28 cellular contexts compared by ENCODE assay signal in genomic region chr15:20280933-20281463, GRCh38.
A peak's percentile ranks its signal among the peaks of the same experiment; 100 is the strongest.
DNase-seq lines count a peak whose midpoint lies in the region; ATAC-seq and TF ChIP-seq lines count a peak whose summit lies in the region.
"Had no signal": no experiment of that assay in that cellular context is flagged by ENCODE, and none has a peak within 500 bp of the region (broad histone marks: within the 10 kb centered on the region; RNA-seq: fewer than 3 reads in every experiment).

No MANE protein-coding gene starts in this region.

- H2BK15ac ChIP-seq in IMR-90 (ENCODE audit: low read depth, low read length): no peak overlapping the region

- DNase-seq in D341Med (ENCODE audit: low spot score) (peak; percentile 38), IMR-90 (no peak), right cardiac atrium (no peak), omental fat pad (ENCODE audit: low spot score) (no peak), endothelial cell (ENCODE audit: low spot score) (no peak)
- DNase-seq: activated CD4-positive, alpha-beta T cell treated with anti-CD3 and anti-CD28 coated beads, Interleukin-2, amount 10 ng/mL, durations not matched to agents 7 days and 5 days; Caco-2; DMS79 treated with DMSO at 0.1 percent for 48 hours; esophagus squamous epithelium; GF-D8; H7; hippocampal formation; NCI-H1105 treated with DMSO at 0.1 percent for 48 hours; NCI-H1930; NCI-H526; NK-92 treated with Interleukin-12 subunit alpha and Interleukin-12 subunit beta, amount 100 ng/mL, for 24 hours; SHP77 treated with DMSO at 0.1 percent for 48 hours; stimulated activated CD8-positive, alpha-beta memory T cell treated with anti-CD3 and anti-CD28 coated beads, Interleukin-4, amount 100 ng/mL, for 48 hours; trophoblast cell had no signal

- H3K4me1 Mint-ChIP-seq in endothelial cell (ENCODE audit: unreplicated experiment): no peaks in the 10 kb centered on the region
- H3K4me1 Mint-ChIP-seq: activated CD4-positive, alpha-beta T cell treated with anti-CD3 and anti-CD28 coated beads, Interleukin-2, amount 10 ng/mL, durations not matched to agents 7 days and 5 days had no signal

- no peaks in the 10 kb centered on the region for H3K79me1 ChIP-seq in IMR-90 (ENCODE audit: low read depth in 1 of 2, low read length in 2 of 2)

- H2BK5ac ChIP-seq in IMR-90 (ENCODE audit: low read depth, low read length, poor library complexity, severe bottlenecking): no peak overlapping the region

- H3K36me3 Mint-ChIP-seq in endothelial cell (ENCODE audit: low read depth, unreplicated experiment): no peaks in the 10 kb centered on the region
- H3K36me3 Mint-ChIP-seq: activated naive CD4-positive, alpha-beta T cell treated with anti-CD3 and anti-CD28 coated beads, Interleukin-2, amount 50 U/mL, for 72 hours had no signal

- no peak overlapping the region for H4K8ac ChIP-seq in IMR-90 (ENCODE audit: low read depth in 2 of 2, low read length in 2 of 2)

- no TSS peak for BruUV-seq in IMR-90 (replicated peaks; lab: Mats Ljungman, UMichigan)

- H3K36me3 ChIP-seq in IMR-90 (ENCODE audit: control insufficient read depth, insufficient read depth, low read length): no peaks in the 10 kb centered on the region
- H3K36me3 ChIP-seq: ascending aorta, cardiac muscle cell, esophagus squamous epithelium, prostate gland had no signal

- peak overlapping the region; percentile 33 for H2AK9ac ChIP-seq in IMR-90 (replicated peaks; ENCODE audit: low read depth, low read length, poor library complexity)

- no peaks in the 10 kb centered on the region for H3K9me3 Mint-ChIP-seq in endothelial cell (ENCODE audit: unreplicated experiment)
- H3K9me3 Mint-ChIP-seq: activated CD4-positive, alpha-beta T cell treated with anti-CD3 and anti-CD28 coated beads, Interleukin-2, amount 10 ng/mL, durations not matched to agents 7 days and 5 days; activated naive CD4-positive, alpha-beta T cell treated with anti-CD3 and anti-CD28 coated beads, Interleukin-2, amount 50 U/mL, for 72 hours; T-helper 2 cell treated with Interferon-gamma antibody and Interleukin-4, amounts not matched to agents 5 μg/mL and 100 μg/mL, for 36 hours had no signal

- TF ChIP-seq RAD21 in IMR-90 (IDR thresholded peaks at IDR 0.05; ENCODE audit: low read length): no peak

- intact Hi-C loops in IMR-90 (cut with micrococcal nuclease) (no loop called here), right cardiac atrium (cut with DNase I) (loop anchor here in 1 of 4 donors (10.0 kb wide), 1 partner anchor 46 kb away; no protein-coding TSS in a partner anchor)

- H2AK5ac ChIP-seq in IMR-90 (ENCODE audit: low read depth, low read length): no peak overlapping the region

- H3K4me1 ChIP-seq in IMR-90 (ENCODE audit: control insufficient read depth, insufficient read depth, low read length) (no peaks in the 10 kb centered on the region), right cardiac atrium (ENCODE audit: control insufficient read depth, insufficient read depth, low read length) (no peaks in the 10 kb centered on the region)
- H3K4me1 ChIP-seq: ascending aorta, esophagus squamous epithelium, prostate gland had no signal

- CTCF ChIA-PET in IMR-90 (lab: Yijun Ruan, JAX): no interaction called here

- H3K4me3 ChIP-seq in IMR-90 (ENCODE audit: insufficient read depth, low read depth, low read length) (no peak overlapping the region), right cardiac atrium (ENCODE audit: low read length) (no peak overlapping the region)
- H3K4me3 ChIP-seq: ascending aorta, cardiac muscle cell, esophagus squamous epithelium, prostate gland had no signal

- no peak overlapping the region for H3K27ac ChIP-seq in IMR-90 (ENCODE audit: insufficient read depth, low read length)
- H3K27ac ChIP-seq in right cardiac atrium (ENCODE audit: low read length): no peak overlapping the region
- H3K27ac ChIP-seq: ascending aorta, C4-2B, cardiac muscle cell, esophagus squamous epithelium, prostate gland, VCaP had no signal

- no peak overlapping the region for H4K91ac ChIP-seq in IMR-90 (ENCODE audit: insufficient read depth, low read depth, low read length)

- H3K18ac ChIP-seq in IMR-90 (ENCODE audit: low read depth, low read length): no peak overlapping the region

- H3K23ac ChIP-seq in IMR-90 (ENCODE audit: low read depth, low read length): no peak overlapping the region

- H3K4me2 ChIP-seq in IMR-90 (ENCODE audit: low read depth, low read length): no peak overlapping the region

- no peaks in the 10 kb centered on the region for H3K9me1 ChIP-seq in IMR-90 (ENCODE audit: insufficient read depth, low read length)

- peak overlapping the region; percentile 65 for H2AFZ ChIP-seq in IMR-90 (replicated peaks; ENCODE audit: low read length, poor library complexity)

- H3K27me3 Mint-ChIP-seq in endothelial cell (ENCODE audit: unreplicated experiment): no peaks in the 10 kb centered on the region
- H3K27me3 Mint-ChIP-seq: activated CD4-positive, alpha-beta T cell treated with anti-CD3 and anti-CD28 coated beads, Interleukin-2, amount 10 ng/mL, durations not matched to agents 7 days and 5 days had no signal

- TF ChIP-seq CTCF in IMR-90 (conservative IDR thresholded peaks at IDR 0.05; ENCODE audit: low read depth, low read length) (no peak), omental fat pad (IDR thresholded peaks at IDR 0.05) (no peak), endothelial cell (IDR thresholded peaks at IDR 0.05; ENCODE audit: unreplicated experiment) (no peak)

- H3K9ac ChIP-seq in IMR-90 (ENCODE audit: low read depth, low read length): no peak overlapping the region

- H3K14ac ChIP-seq in IMR-90 (replicated peaks; ENCODE audit: low read depth, low read length): no peak overlapping the region

- in situ Hi-C loops in IMR-90 (cut with MboI; ENCODE audit: low sequenced_read_pairs): loop anchor here (25.0 kb wide), 1 partner anchor 94 kb away; no protein-coding TSS in a partner anchor

- H3K4ac ChIP-seq in IMR-90 (ENCODE audit: low read depth, low read length): no peak overlapping the region

- H3K4me3 Mint-ChIP-seq in endothelial cell (ENCODE audit: unreplicated experiment): no peak overlapping the region
- H3K4me3 Mint-ChIP-seq: activated CD4-positive, alpha-beta T cell treated with anti-CD3 and anti-CD28 coated beads, Interleukin-2, amount 10 ng/mL, durations not matched to agents 7 days and 5 days; T-helper 2 cell treated with Interferon-gamma antibody and Interleukin-4, amounts not matched to agents 5 μg/mL and 100 μg/mL, for 36 hours had no signal

- dilution Hi-C loops in IMR-90 (cut with HindIII; ENCODE audit: low sequenced_read_pairs, unreplicated experiment): no loop called here

- H3K56ac ChIP-seq in IMR-90 (ENCODE audit: extremely low read depth, insufficient read depth, low read length): no peak overlapping the region

- no peaks in the 10 kb centered on the region for H4K20me1 ChIP-seq in IMR-90 (ENCODE audit: insufficient read depth, low read length)

- no peak overlapping the region for H3K27ac Mint-ChIP-seq in endothelial cell (ENCODE audit: unreplicated experiment)
- H3K27ac Mint-ChIP-seq: activated CD4-positive, alpha-beta T cell treated with anti-CD3 and anti-CD28 coated beads, Interleukin-2, amount 10 ng/mL, durations not matched to agents 7 days and 5 days; activated naive CD4-positive, alpha-beta T cell treated with anti-CD3 and anti-CD28 coated beads, Interleukin-2, amount 50 U/mL, for 72 hours; T-helper 2 cell treated with Interferon-gamma antibody and Interleukin-4, amounts not matched to agents 5 μg/mL and 100 μg/mL, for 36 hours had no signal

- H2BK120ac ChIP-seq in IMR-90 (ENCODE audit: low read depth, low read length): no peak overlapping the region

- no peak overlapping the region for H4K5ac ChIP-seq in IMR-90 (ENCODE audit: low read depth, low read length)

- peaks cover 56% of the 10 kb centered on the region for H3K9me3 ChIP-seq in IMR-90 (ENCODE audit: control insufficient read depth, insufficient read depth, low read length)
- H3K9me3 ChIP-seq in right cardiac atrium (ENCODE audit: control insufficient read depth, low read length): peaks cover 1% of the 10 kb centered on the region
- H3K9me3 ChIP-seq: prostate gland had no signal

- ATAC-seq in IMR-90 (ENCODE audit: low read depth) (no peak), right cardiac atrium (peak; percentile 40 to 46), omental fat pad (ENCODE audit: low FRiP score) (peak; percentile 29), HG02885 (IDR thresholded peaks at IDR 0.05; ENCODE audit: poor library complexity, unreplicated experiment) (no peak), GM21619 (IDR thresholded peaks at IDR 0.05; ENCODE audit: unreplicated experiment) (no peak)

- H2BK20ac ChIP-seq in IMR-90 (ENCODE audit: low read depth, low read length): no peak overlapping the region

- POLR2A ChIA-PET in IMR-90 (lab: Charles Lee; ENCODE audit: unreplicated experiment): no interaction called here

- no peak for TF ChIP-seq POLR2A in IMR-90 (IDR thresholded peaks at IDR 0.05; ENCODE audit: low read depth, low read length)

- H3K27me3 ChIP-seq in IMR-90 (ENCODE audit: control insufficient read depth, insufficient read depth, low read length) (no peaks in the 10 kb centered on the region), right cardiac atrium (ENCODE audit: control insufficient read depth, insufficient read depth) (no peaks in the 10 kb centered on the region)
- H3K27me3 ChIP-seq: ascending aorta, cardiac muscle cell, esophagus squamous epithelium had no signal

- WGBS in IMR-90 (ENCODE audit: extremely low coverage in 2 of 2, insufficient read length in 1 of 2), 2 experiments: 51% methylated on average over 16 of the region's 16 CpGs; no CpG with 5 or more reads in 1 of the 2 experiments
- WGBS in right cardiac atrium: 74% methylated on average over 16 of the region's 16 CpGs

TF ChIP-seq in IMR-90, 13 proteins besides CTCF, POLR2A, EP300 and RAD21 (continues in another document):
- TF ChIP-seq ELK1 (IDR thresholded peaks at IDR 0.05; ENCODE audit: borderline replicate concordance, low read depth, low read length) (no peak), MAFK (IDR thresholded peaks at IDR 0.05; ENCODE audit: low read depth, low read length) (no peak), FOS (IDR thresholded peaks at IDR 0.05; ENCODE audit: low read depth, low read length) (no peak), MAZ (IDR thresholded peaks at IDR 0.05; ENCODE audit: borderline replicate concordance, low read depth, low read length) (no peak)

Comparison
In these comparisons a context has a peak if more than half of its experiments do, and no peak if none do; other contexts are left out.
1. ATAC-seq: peak in right cardiac atrium (2 of 2) and omental fat pad (single experiment); none in IMR-90 (single experiment), HG02885 (single experiment) and GM21619 (single experiment).